In genomic region chr19:41309225-41310030, GRCh38 we compare ENCODE assay signal across 8 cellular contexts. TPM values are rescaled to one million over a fixed set of nuclear protein-coding genes. Genes with fewer than 3 reads are reported as not detected.
A peak's percentile ranks its signal among the peaks of the same experiment; 100 is the strongest.
DNase-seq lines count a peak whose midpoint lies in the region; ATAC-seq, FAIRE-seq and TF ChIP-seq lines count a peak whose summit lies in the region.

No MANE protein-coding gene starts in this region.

- CTCF ChIA-PET in A549 (lab: Yijun Ruan, JAX): interaction anchor here (0.6 to 19.5 kb wide), 72 partner anchors 11 to 1153 kb away, joined by 3 to 598 read pairs (median 6); partner anchors contain the start of genes ACTMAP, AXL, B9D2 and CEACAM21

- no peak for TF ChIP-seq POLR2A in A549 (IDR thresholded peaks at IDR 0.05; ENCODE audit: low read length)

- H3K4me3 ChIP-seq in A549 (peak overlapping the region; percentile 57), right atrium auricular region (peak overlapping the region; percentile 73 to 89), skeletal muscle cell (ENCODE audit: low read depth, low read length) (peak overlapping the region; percentile 80)

- in situ Hi-C loops in GM13976 (cut with MboI; ENCODE audit: low sequenced_read_pairs, unreplicated experiment): no loop called here

- H3K36me3 Mint-ChIP-seq in HFFc6 (ENCODE audit: low read depth): peaks cover 33% of the 10 kb centered on the region
- peaks cover 72% of the 10 kb centered on the region for H3K36me3 Mint-ChIP-seq in activated T-helper 2 cell treated with anti-CD3 and anti-CD28 coated beads, Interferon-gamma antibody, Interleukin-2, Interleukin-4, amounts not matched to agents 10 μg/mL and 5 μg/mL and 100 μg/mL, durations not matched to agents 14 hours and 24 hours and 36 hours (ENCODE audit: low read depth)

- H3K27me3 Mint-ChIP-seq in HFFc6 (ENCODE audit: insufficient read depth): peaks cover 10% of the 10 kb centered on the region
- H3K27me3 Mint-ChIP-seq in activated T-helper 2 cell treated with anti-CD3 and anti-CD28 coated beads, Interferon-gamma antibody, Interleukin-2, Interleukin-4, amounts not matched to agents 10 μg/mL and 5 μg/mL and 100 μg/mL, durations not matched to agents 14 hours and 24 hours and 36 hours (ENCODE audit: low read depth): no peaks in the 10 kb centered on the region

- no peaks in the 10 kb centered on the region for H3K27me3 ChIP-seq in right atrium auricular region

- WGBS in A549 (ENCODE audit: missing lambda C conversion rate): 24% methylated on average over 23 of the region's 23 CpGs

- peak overlapping the region; percentile 91 to 92 for H3K27ac ChIP-seq in A549
- H3K27ac ChIP-seq in right atrium auricular region: peak overlapping the region; percentile 96 to 98

- H3K9me3 Mint-ChIP-seq in HFFc6: no peaks in the 10 kb centered on the region
- no peaks in the 10 kb centered on the region for H3K9me3 Mint-ChIP-seq in activated T-helper 2 cell treated with anti-CD3 and anti-CD28 coated beads, Interferon-gamma antibody, Interleukin-2, Interleukin-4, amounts not matched to agents 10 μg/mL and 5 μg/mL and 100 μg/mL, durations not matched to agents 14 hours and 24 hours and 36 hours

- peaks cover 24% of the 10 kb centered on the region for H3K4me1 ChIP-seq in A549
- peaks cover 0 to 37% of the 10 kb centered on the region in 2 donors for H3K4me1 ChIP-seq in right atrium auricular region

- intact Hi-C loops in activated T-helper 2 cell treated with anti-CD3 and anti-CD28 coated beads, Interferon-gamma antibody, Interleukin-2, Interleukin-4, amounts not matched to agents 10 μg/mL and 5 μg/mL and 100 μg/mL, durations not matched to agents 14 hours and 24 hours and 36 hours (cut with micrococcal nuclease): loop anchor here (2.0 to 5.0 kb wide), 3 partner anchors 17 to 253 kb away; no protein-coding TSS in a partner anchor

- ATAC-seq in A549 (peak; percentile 21 to 41; a peak in 5 of 6 replicates), GM19397 (IDR thresholded peaks at IDR 0.05; ENCODE audit: unreplicated experiment) (no peak)

- H3K9me3 ChIP-seq in A549: no peaks in the 10 kb centered on the region
- H3K9me3 ChIP-seq in right atrium auricular region: no peaks in the 10 kb centered on the region

- peak overlapping the region; percentile 98 for H3K4me3 Mint-ChIP-seq in HFFc6
- H3K4me3 Mint-ChIP-seq in activated T-helper 2 cell treated with anti-CD3 and anti-CD28 coated beads, Interferon-gamma antibody, Interleukin-2, Interleukin-4, amounts not matched to agents 10 μg/mL and 5 μg/mL and 100 μg/mL, durations not matched to agents 14 hours and 24 hours and 36 hours (ENCODE audit: low read depth): peak overlapping the region; percentile 97

- peaks cover 52% of the 10 kb centered on the region for H3K4me1 Mint-ChIP-seq in HFFc6 (ENCODE audit: low read depth)
- H3K4me1 Mint-ChIP-seq in activated T-helper 2 cell treated with anti-CD3 and anti-CD28 coated beads, Interferon-gamma antibody, Interleukin-2, Interleukin-4, amounts not matched to agents 10 μg/mL and 5 μg/mL and 100 μg/mL, durations not matched to agents 14 hours and 24 hours and 36 hours (ENCODE audit: low read depth): peaks cover 59% of the 10 kb centered on the region

- TF ChIP-seq CTCF in A549 (IDR thresholded peaks at IDR 0.05): no peak
- no peak for TF ChIP-seq CTCF in HFFc6 (IDR thresholded peaks at IDR 0.05)
- TF ChIP-seq CTCF in right atrium auricular region (IDR thresholded peaks at IDR 0.05): no peak
- no peak for TF ChIP-seq CTCF in GM13976 (IDR thresholded peaks at IDR 0.05; ENCODE audit: borderline replicate concordance, control extremely low read depth, extremely low read depth, insufficient read depth, missing control alignments)

- POLR2A ChIA-PET in A549 (lab: Yijun Ruan, JAX): interaction anchor here (0.7 to 4.4 kb wide), 13 partner anchors 10 to 131 kb away, joined by 3 to 28 read pairs (median 5); partner anchors contain the start of genes AXL, HNRNPUL1 and TGFB1

- H3K36me3 ChIP-seq in right atrium auricular region: peaks cover 45% of the 10 kb centered on the region

- FAIRE-seq in A549 (lab: Jason Lieb, UNC): no peak

- TF ChIP-seq EP300 in A549 (IDR thresholded peaks at IDR 0.05): no peak

- peak overlapping the region; percentile 97 for H3K27ac Mint-ChIP-seq in HFFc6
- H3K27ac Mint-ChIP-seq in activated T-helper 2 cell treated with anti-CD3 and anti-CD28 coated beads, Interferon-gamma antibody, Interleukin-2, Interleukin-4, amounts not matched to agents 10 μg/mL and 5 μg/mL and 100 μg/mL, durations not matched to agents 14 hours and 24 hours and 36 hours: peak overlapping the region; percentile 96

- H3K4me2 ChIP-seq in A549: peak overlapping the region; percentile 89

- no peak for DNase-seq in A549 (ENCODE audit: low read depth in 1 of 2, low spot score in 1 of 2)
- no peak for DNase-seq in HFFc6
- DNase-seq in activated T-helper 2 cell treated with anti-CD3 and anti-CD28 coated beads, Interferon-gamma antibody, Interleukin-2, Interleukin-4, amounts not matched to agents 10 μg/mL and 5 μg/mL and 100 μg/mL, durations not matched to agents 14 hours and 24 hours and 36 hours (ENCODE audit: low spot score): no peak
- no peak for DNase-seq in right atrium auricular region (ENCODE audit: low spot score)
- no peak for DNase-seq in skeletal muscle cell (ENCODE audit: low read depth)
- no peak for DNase-seq in kidney glomerular epithelial cell (lab: John Stamatoyannopoulos, UW)
- no peak for DNase-seq in GM13976 (ENCODE audit: low spot score)

- TF ChIP-seq RAD21 in A549 (conservative IDR thresholded peaks at IDR 0.05 in 1 of 2, IDR thresholded peaks at IDR 0.05 in 1 of 2): no peak

TF ChIP-seq in A549, 52 proteins besides CTCF, POLR2A, EP300 and RAD21 (continues in another document):
- TF ChIP-seq MAFK (IDR thresholded peaks at IDR 0.05; ENCODE audit: partially characterized antibody) (no peak), SREBF2 (IDR thresholded peaks at IDR 0.05) (no peak), JUN (IDR thresholded peaks at IDR 0.05) (no peak), RARB (CRISPR knock-in tag; IDR thresholded peaks at IDR 0.05) (no peak), HEYL (CRISPR knock-in tag; IDR thresholded peaks at IDR 0.05) (no peak)
- TF ChIP-seq, protein P1, sequence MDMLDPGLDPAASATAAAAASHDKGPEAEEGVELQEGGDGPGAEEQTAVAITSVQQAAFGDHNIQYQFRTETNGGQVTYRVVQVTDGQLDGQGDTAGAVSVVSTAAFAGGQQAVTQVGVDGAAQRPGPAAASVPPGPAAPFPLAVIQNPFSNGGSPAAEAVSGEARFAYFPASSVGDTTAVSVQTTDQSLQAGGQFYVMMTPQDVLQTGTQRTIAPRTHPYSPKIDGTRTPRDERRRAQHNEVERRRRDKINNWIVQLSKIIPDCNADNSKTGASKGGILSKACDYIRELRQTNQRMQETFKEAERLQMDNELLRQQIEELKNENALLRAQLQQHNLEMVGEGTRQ (IDR thresholded peaks at IDR 0.05): no peak

RNA-seq across cellular contexts. Expression of gene CCDC97, which starts 0.5 kb away (rescaled TPM):
- polyA plus RNA-seq in A549 (2011; rRNA removed) (18.7 and 21.4 TPM in 2 replicates), A549 (2017; fragmentation: RNase III; extraction: RNeasy Plus Mini Kit Qiagen cat#74134 plus additional on column Dnase treatment) (26.8 to 29.2 TPM (median 27.6 TPM) in 3 replicates)
- polyA plus RNA-seq in A549 (2012; cell fraction: cytosol; rRNA removed): 18.9 and 24.5 TPM in 2 replicates
- polyA plus RNA-seq in A549 (2012; cell fraction: nucleus; rRNA removed): 27.6 and 37.7 TPM in 2 replicates
- 26.4 and 31.9 TPM in 2 replicates for polyA minus RNA-seq in A549 (2011; rRNA and poly(A)+ RNA removed)
- 10 to 100 TPM; 15.4 to 19.1 (median 16.8) TPM for total RNA-seq in HFFc6 (2021; fragmentation: NEBNext Ultra II Directional; extraction: Animal tissue kit (Norgen Biotek cat#: 25700))
- 33.5 and 34.4 TPM in 2 replicates for total RNA-seq in activated T-helper 2 cell treated with anti-CD3 and anti-CD28 coated beads, Interferon-gamma antibody, Interleukin-2, Interleukin-4, amounts not matched to agents 10 μg/mL and 5 μg/mL and 100 μg/mL, durations not matched to agents 14 hours and 24 hours and 36 hours
- total RNA-seq in right atrium auricular region: 10 to 100 TPM in 1 of 2 donors, 1 to 10 TPM in 1; 8.1 to 16.2 TPM

RNA-seq across cellular contexts. Expression of gene TGFB1, which starts 44.3 kb away (rescaled TPM):
- polyA plus RNA-seq in A549 (2011; rRNA removed): 6.0 and 13.2 TPM in 2 replicates
- 21.3 and 30.8 TPM in 2 replicates for polyA plus RNA-seq in A549 (2012; cell fraction: cytosol; rRNA removed)
- 70.8 and 74.9 TPM in 2 replicates for polyA plus RNA-seq in A549 (2012; cell fraction: nucleus; rRNA removed)
- 63.4 to 86.4 TPM (median 83.2 TPM) in 3 replicates for polyA plus RNA-seq in A549 (2017; fragmentation: RNase III; extraction: RNeasy Plus Mini Kit Qiagen cat#74134 plus additional on column Dnase treatment)
- polyA minus RNA-seq in A549 (2011; rRNA and poly(A)+ RNA removed): 24.8 and 51.1 TPM in 2 replicates
- 100 to 1,000 TPM; 150 to 163 (median 158) TPM for total RNA-seq in HFFc6 (2021; fragmentation: NEBNext Ultra II Directional; extraction: Animal tissue kit (Norgen Biotek cat#: 25700))
- total RNA-seq in activated T-helper 2 cell treated with anti-CD3 and anti-CD28 coated beads, Interferon-gamma antibody, Interleukin-2, Interleukin-4, amounts not matched to agents 10 μg/mL and 5 μg/mL and 100 μg/mL, durations not matched to agents 14 hours and 24 hours and 36 hours: 125 and 126 TPM in 2 replicates
- total RNA-seq in right atrium auricular region: 10 to 100 TPM; 17.6 to 33.7 TPM

RNA-seq across cellular contexts. Expression of gene HNRNPUL1, which starts 45.3 kb away (rescaled TPM):
- polyA plus RNA-seq in A549 (2011; rRNA removed): 89.5 and 117 TPM in 2 replicates
- polyA plus RNA-seq in A549 (2012; cell fraction: cytosol; rRNA removed): 77.4 and 104 TPM in 2 replicates
- 94.8 and 133 TPM in 2 replicates for polyA plus RNA-seq in A549 (2012; cell fraction: nucleus; rRNA removed)
- polyA plus RNA-seq in A549 (2017; fragmentation: RNase III; extraction: RNeasy Plus Mini Kit Qiagen cat#74134 plus additional on column Dnase treatment): 272 to 278 TPM (median 273 TPM) in 3 replicates
- polyA minus RNA-seq in A549 (2011; rRNA and poly(A)+ RNA removed): 118 and 124 TPM in 2 replicates
- total RNA-seq in HFFc6 (2021; fragmentation: NEBNext Ultra II Directional; extraction: Animal tissue kit (Norgen Biotek cat#: 25700)): 100 to 1,000 TPM; 176 to 245 (median 234) TPM
- 283 and 294 TPM in 2 replicates for total RNA-seq in activated T-helper 2 cell treated with anti-CD3 and anti-CD28 coated beads, Interferon-gamma antibody, Interleukin-2, Interleukin-4, amounts not matched to agents 10 μg/mL and 5 μg/mL and 100 μg/mL, durations not matched to agents 14 hours and 24 hours and 36 hours
- 100 to 1,000 TPM in 1 of 2 donors, 10 to 100 TPM in 1; 88.8 to 109 TPM for total RNA-seq in right atrium auricular region

RNA-seq across cellular contexts. Expression of gene B9D2, which starts 54.5 kb away (rescaled TPM):
- 17.5 and 19.6 TPM in 2 replicates for polyA plus RNA-seq in A549 (2011; rRNA removed)
- polyA plus RNA-seq in A549 (2012; cell fraction: cytosol; rRNA removed): 45.5 and 46.6 TPM in 2 replicates
- polyA plus RNA-seq in A549 (2012; cell fraction: nucleus; rRNA removed): 36.9 and 40.6 TPM in 2 replicates
- polyA plus RNA-seq in A549 (2017; fragmentation: RNase III; extraction: RNeasy Plus Mini Kit Qiagen cat#74134 plus additional on column Dnase treatment): 22.5 to 26.1 TPM (median 24.4 TPM) in 3 replicates
- 3.8 and 7.4 TPM in 2 replicates for polyA minus RNA-seq in A549 (2011; rRNA and poly(A)+ RNA removed)
- total RNA-seq in HFFc6 (2021; fragmentation: NEBNext Ultra II Directional; extraction: Animal tissue kit (Norgen Biotek cat#: 25700)): 1 to 10 TPM; 4.9 to 6.8 (median 6.3) TPM
- total RNA-seq in activated T-helper 2 cell treated with anti-CD3 and anti-CD28 coated beads, Interferon-gamma antibody, Interleukin-2, Interleukin-4, amounts not matched to agents 10 μg/mL and 5 μg/mL and 100 μg/mL, durations not matched to agents 14 hours and 24 hours and 36 hours: 6.2 TPM in 2 replicates
- 1 to 10 TPM; 1.9 to 3.8 TPM for total RNA-seq in right atrium auricular region
